ENCODE assay signal across 9 cellular contexts in the genomic region with DNA sequence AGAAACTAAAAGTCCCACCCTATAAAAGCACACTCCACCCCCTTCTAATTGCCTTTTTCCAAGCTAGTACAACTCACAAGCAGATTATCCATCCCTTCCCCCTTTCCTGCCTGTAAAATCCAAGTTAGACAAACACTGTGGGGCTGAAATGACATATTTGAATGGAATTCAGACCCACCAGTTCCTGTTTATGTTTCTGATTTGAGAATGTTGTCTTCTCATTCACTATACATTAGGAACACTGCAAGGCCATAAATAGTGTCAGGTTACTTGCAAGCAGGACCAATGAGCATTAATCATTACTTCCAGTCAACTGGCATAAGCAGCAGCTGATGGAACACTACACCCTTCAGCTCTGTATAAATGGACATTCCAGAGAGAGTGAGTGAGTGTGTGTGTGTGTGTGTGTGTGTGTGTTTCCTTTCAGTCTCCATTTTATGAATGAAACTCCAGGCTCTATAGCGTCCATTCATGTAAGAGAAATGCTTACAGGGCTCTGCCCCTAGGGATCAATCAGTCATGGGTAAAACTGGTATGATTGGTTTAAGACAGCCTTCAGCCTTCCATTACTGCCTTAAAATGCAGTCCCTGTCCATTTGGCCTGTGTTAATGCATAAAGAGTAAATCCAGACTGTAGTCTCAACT.
DNase-seq lines count a peak whose midpoint lies in the region; TF ChIP-seq lines count a peak whose summit lies in the region.
"Had no signal": no experiment of that assay in that cellular context is flagged by ENCODE, and none has a peak within 500 bp of the region (broad histone marks: within the 10 kb centered on the region; RNA-seq: fewer than 3 reads in every experiment).

No MANE protein-coding gene starts in this region.

- H3K27me3 Mint-ChIP-seq in glutamatergic neuron (ENCODE audit: unreplicated experiment) = peaks cover 11% of the 10 kb centered on the region
- H3K27me3 Mint-ChIP-seq in activated naive CD4-positive, alpha-beta T cell treated with anti-CD3 and anti-CD28 coated beads, Interleukin-2, amount 10 ng/mL, durations not matched to agents 7 days and 5 days = no peaks in the 10 kb centered on the region
- H3K27me3 Mint-ChIP-seq in activated CD4-positive, alpha-beta T cell treated with anti-CD3 and anti-CD28 coated beads, Interleukin-2, amount 10 ng/mL, durations not matched to agents 7 days and 5 days = no peaks in the 10 kb centered on the region
- H3K27me3 Mint-ChIP-seq: activated naive CD8-positive, alpha-beta T cell had no signal

- H3K4me1 Mint-ChIP-seq in glutamatergic neuron (ENCODE audit: low read depth, unreplicated experiment) = peaks cover 23% of the 10 kb centered on the region
- H3K4me1 Mint-ChIP-seq in activated naive CD4-positive, alpha-beta T cell treated with anti-CD3 and anti-CD28 coated beads, Interleukin-2, amount 10 ng/mL, durations not matched to agents 7 days and 5 days = no peaks in the 10 kb centered on the region
- H3K4me1 Mint-ChIP-seq in activated CD4-positive, alpha-beta T cell treated with anti-CD3 and anti-CD28 coated beads, Interleukin-2, amount 10 ng/mL, durations not matched to agents 7 days and 5 days = no peaks in the 10 kb centered on the region

- H3K4me1 ChIP-seq in thyroid gland = peaks cover 6 to 8% of the 10 kb centered on the region in 2 donors

- POLR2A ChIA-PET in activated CD4-positive, alpha-beta T cell treated with anti-CD3 and anti-CD28 coated beads, Interleukin-2, amount 10 ng/mL, durations not matched to agents 7 days and 5 days (lab: Charles Lee) = no interaction called here

- H3K27ac Mint-ChIP-seq in glutamatergic neuron (ENCODE audit: unreplicated experiment) = peak overlapping the region; percentile 98
- no peak overlapping the region for H3K27ac Mint-ChIP-seq in activated naive CD4-positive, alpha-beta T cell treated with anti-CD3 and anti-CD28 coated beads, Interleukin-2, amount 10 ng/mL, durations not matched to agents 7 days and 5 days
- H3K27ac Mint-ChIP-seq in activated CD4-positive, alpha-beta T cell treated with anti-CD3 and anti-CD28 coated beads, Interleukin-2, amount 10 ng/mL, durations not matched to agents 7 days and 5 days = no peak overlapping the region
- H3K27ac Mint-ChIP-seq: activated naive CD8-positive, alpha-beta T cell had no signal

- peak overlapping the region; percentile 76 for H3K9ac ChIP-seq in SK-N-MC (ENCODE audit: insufficient read length)

- H3K27me3 ChIP-seq in thyroid gland = no peaks in the 10 kb centered on the region

- intact Hi-C loops in thyroid gland (cut with DNase I) = no loop called here

- H3K27ac ChIP-seq in SK-N-MC = peak overlapping the region; percentile 97
- peak overlapping the region in 2 of 3 donors; percentile 21 to 25 for H3K27ac ChIP-seq in thyroid gland

- no peaks in the 10 kb centered on the region for H3K36me3 Mint-ChIP-seq in glutamatergic neuron (ENCODE audit: unreplicated experiment)
- no peaks in the 10 kb centered on the region for H3K36me3 Mint-ChIP-seq in activated naive CD4-positive, alpha-beta T cell treated with anti-CD3 and anti-CD28 coated beads, Interleukin-2, amount 10 ng/mL, durations not matched to agents 7 days and 5 days
- no peaks in the 10 kb centered on the region for H3K36me3 Mint-ChIP-seq in activated CD4-positive, alpha-beta T cell treated with anti-CD3 and anti-CD28 coated beads, Interleukin-2, amount 10 ng/mL, durations not matched to agents 7 days and 5 days (ENCODE audit: low read depth)
- H3K36me3 Mint-ChIP-seq: activated naive CD8-positive, alpha-beta T cell had no signal

- CTCF ChIA-PET in activated naive CD4-positive, alpha-beta T cell treated with anti-CD3 and anti-CD28 coated beads, Interleukin-2, amount 10 ng/mL, durations not matched to agents 7 days and 5 days (lab: Charles Lee) = no interaction called here
- CTCF ChIA-PET in activated CD4-positive, alpha-beta T cell treated with anti-CD3 and anti-CD28 coated beads, Interleukin-2, amount 10 ng/mL, durations not matched to agents 7 days and 5 days (lab: Charles Lee) = no interaction called here

- DNase-seq in AG09309 (ENCODE audit: low read depth) = peak; percentile 99
- peak; percentile 76 for DNase-seq in NCI-H1092 (lab: John Stamatoyannopoulos, UW)
- DNase-seq in SK-N-MC (ENCODE audit: low read depth, low spot score) = peak; percentile 68
- DNase-seq in glutamatergic neuron = peak; percentile 63
- DNase-seq in thyroid gland = peak in 1 of 2 donors; percentile 26
- DNase-seq in activated naive CD4-positive, alpha-beta T cell treated with anti-CD3 and anti-CD28 coated beads, Interleukin-2, amount 10 ng/mL, durations not matched to agents 7 days and 5 days = no peak
- no peak for DNase-seq in activated T-cell treated with anti-CD3 and anti-CD28 coated beads for 4 hours
- DNase-seq in activated CD4-positive, alpha-beta T cell treated with anti-CD3 and anti-CD28 coated beads, Interleukin-2, amount 10 ng/mL, durations not matched to agents 7 days and 5 days = no peak

- H3K9me3 Mint-ChIP-seq in glutamatergic neuron (ENCODE audit: unreplicated experiment) = peaks cover 9% of the 10 kb centered on the region
- H3K9me3 Mint-ChIP-seq in activated naive CD4-positive, alpha-beta T cell treated with anti-CD3 and anti-CD28 coated beads, Interleukin-2, amount 10 ng/mL, durations not matched to agents 7 days and 5 days = peaks cover 4% of the 10 kb centered on the region
- H3K9me3 Mint-ChIP-seq in activated CD4-positive, alpha-beta T cell treated with anti-CD3 and anti-CD28 coated beads, Interleukin-2, amount 10 ng/mL, durations not matched to agents 7 days and 5 days = no peaks in the 10 kb centered on the region

- TF ChIP-seq CTCF in AG09309 (IDR thresholded peaks at IDR 0.05; ENCODE audit: control insufficient read depth, insufficient read depth, low read depth, low read length, missing control alignments) = no peak
- no peak for TF ChIP-seq CTCF in glutamatergic neuron (IDR thresholded peaks at IDR 0.05; ENCODE audit: partially characterized antibody, unreplicated experiment)
- TF ChIP-seq CTCF in thyroid gland (IDR thresholded peaks at IDR 0.05) = no peak

- 35 to 39% methylated on average over 1 of the region's 1 CpG for whole genome bisulfite sequencing in thyroid gland, 2 donors

- no peak overlapping the region for H3K4me3 ChIP-seq in AG09309 (ENCODE audit: control insufficient read depth, low read depth, low read length)
- H3K4me3 ChIP-seq in SK-N-MC = peak overlapping the region; percentile 61
- H3K4me3 ChIP-seq in thyroid gland (replicated peaks in 1 of 3) = no peak overlapping the region

- H3K9me3 ChIP-seq in SK-N-MC (ENCODE audit: low read depth, low read length) (no peaks in the 10 kb centered on the region), thyroid gland (no peaks in the 10 kb centered on the region)

- no peak for TF ChIP-seq POLR2A in thyroid gland (IDR thresholded peaks at IDR 0.05)

- peak overlapping the region; percentile 72 for H3K4me3 Mint-ChIP-seq in glutamatergic neuron (ENCODE audit: unreplicated experiment)
- no peak overlapping the region for H3K4me3 Mint-ChIP-seq in activated naive CD4-positive, alpha-beta T cell treated with anti-CD3 and anti-CD28 coated beads, Interleukin-2, amount 10 ng/mL, durations not matched to agents 7 days and 5 days
- no peak overlapping the region for H3K4me3 Mint-ChIP-seq in activated CD4-positive, alpha-beta T cell treated with anti-CD3 and anti-CD28 coated beads, Interleukin-2, amount 10 ng/mL, durations not matched to agents 7 days and 5 days
- H3K4me3 Mint-ChIP-seq: activated naive CD8-positive, alpha-beta T cell had no signal

- H3K36me3 ChIP-seq in SK-N-MC (ENCODE audit: insufficient read depth, low read length) = no peaks in the 10 kb centered on the region
- H3K36me3 ChIP-seq in thyroid gland = no peaks in the 10 kb centered on the region

Comparison
In these comparisons a context has a peak if more than half of its experiments do, and no peak if none do; other contexts are left out.
1. DNase-seq: peak in AG09309 (single experiment), NCI-H1092 (single experiment), SK-N-MC (single experiment) and glutamatergic neuron (single experiment); none in activated naive CD4-positive, alpha-beta T cell treated with anti-CD3 and anti-CD28 coated beads, Interleukin-2, amount 10 ng/mL, durations not matched to agents 7 days and 5 days (single experiment), activated T-cell treated with anti-CD3 and anti-CD28 coated beads for 4 hours (single experiment) and activated CD4-positive, alpha-beta T cell treated with anti-CD3 and anti-CD28 coated beads, Interleukin-2, amount 10 ng/mL, durations not matched to agents 7 days and 5 days (single experiment).